ENCODE assay signal across 13 cellular contexts in genomic region chr2:146077156-146077555, GRCh38.
DNase-seq lines count a peak whose midpoint lies in the region; ATAC-seq and TF ChIP-seq lines count a peak whose summit lies in the region.
"Had no signal": no experiment of that assay in that cellular context is flagged by ENCODE, and none has a peak within 500 bp of the region (broad histone marks: within the 10 kb centered on the region; RNA-seq: fewer than 3 reads in every experiment).

No MANE protein-coding gene starts in this region.

- no peak overlapping the region for H4K5ac ChIP-seq in IMR-90 (ENCODE audit: low read depth, low read length)

- dilution Hi-C loops in IMR-90 (cut with HindIII; ENCODE audit: low sequenced_read_pairs, unreplicated experiment): no loop called here

- no peak overlapping the region for H2BK5ac ChIP-seq in IMR-90 (ENCODE audit: low read depth, low read length, poor library complexity, severe bottlenecking)

- no peaks in the 10 kb centered on the region for H3K9me3 ChIP-seq in IMR-90 (ENCODE audit: control insufficient read depth, insufficient read depth, low read length)
- H3K9me3 ChIP-seq: BLaER1 treated with 17β-estradiol and CSF1 and Interleukin-3, amounts not matched to agents 10 nM and 100 nM; HAP-1 had no signal

- CTCF ChIA-PET in IMR-90 (lab: Yijun Ruan, JAX): no interaction called here

- no peak overlapping the region for H2BK20ac ChIP-seq in IMR-90 (ENCODE audit: low read depth, low read length)

- no peak for TF ChIP-seq RAD21 in IMR-90 (IDR thresholded peaks at IDR 0.05; ENCODE audit: low read length)

- POLR2A ChIA-PET in IMR-90 (lab: Charles Lee; ENCODE audit: unreplicated experiment): no interaction called here

- no TSS peak for BruUV-seq in IMR-90 (replicated peaks; lab: Mats Ljungman, UMichigan)

- in situ Hi-C loops in IMR-90 (cut with MboI; ENCODE audit: low sequenced_read_pairs): no loop called here

- H4K20me1 ChIP-seq in IMR-90 (ENCODE audit: insufficient read depth, low read length): no peaks in the 10 kb centered on the region
- H4K20me1 ChIP-seq: BLaER1 treated with 17β-estradiol and CSF1 and Interleukin-3, amounts not matched to agents 10 nM and 100 nM had no signal

- TF ChIP-seq POLR2A in IMR-90 (IDR thresholded peaks at IDR 0.05; ENCODE audit: low read depth, low read length): no peak

- peak; percentile 43 for DNase-seq in EH (ENCODE audit: low read depth)
- DNase-seq in IMR-90: peak; percentile 25
- DNase-seq in epithelial cell of esophagus (ENCODE audit: low read depth): peak; percentile 24
- DNase-seq in iris pigment epithelial cell (ENCODE audit: low read depth): peak; percentile 4
- no peak for DNase-seq in NCI-H774 (lab: John Stamatoyannopoulos, UW)
- no peak for DNase-seq in activated CD4-positive, alpha-beta T cell treated with anti-CD3 and anti-CD28 coated beads, Interleukin-2, amount 50 U/mL, for 4 hours
- no peak for DNase-seq in GF-D8 (lab: John Stamatoyannopoulos, UW)
- DNase-seq: 8988T; AML-193; CD4-positive, CD25-positive, alpha-beta regulatory T cell; DMS53 had no signal

- no peak overlapping the region for H2BK15ac ChIP-seq in IMR-90 (ENCODE audit: low read depth, low read length)

- H3K18ac ChIP-seq in IMR-90 (ENCODE audit: low read depth, low read length): no peak overlapping the region

- H2AFZ ChIP-seq in IMR-90 (replicated peaks; ENCODE audit: low read length, poor library complexity): no peak overlapping the region

- H3K23ac ChIP-seq in IMR-90 (ENCODE audit: low read depth, low read length): no peak overlapping the region

- no peak overlapping the region for H3K56ac ChIP-seq in IMR-90 (ENCODE audit: extremely low read depth, insufficient read depth, low read length)

- no peak overlapping the region for H3K14ac ChIP-seq in IMR-90 (replicated peaks; ENCODE audit: low read depth, low read length)

- no peak for TF ChIP-seq CTCF in IMR-90 (conservative IDR thresholded peaks at IDR 0.05; ENCODE audit: low read depth, low read length)
- no peak for TF ChIP-seq CTCF in epithelial cell of esophagus (IDR thresholded peaks at IDR 0.05; ENCODE audit: insufficient read depth, low read depth, low read length, missing control alignments)

- no peak overlapping the region for H2AK5ac ChIP-seq in IMR-90 (ENCODE audit: low read depth, low read length)

- no CpG with 5 or more reads among the region's 1 CpG for WGBS in IMR-90 (ENCODE audit: extremely low coverage in 2 of 2, insufficient read length in 1 of 2), 2 experiments

- no peak overlapping the region for H4K8ac ChIP-seq in IMR-90 (ENCODE audit: low read depth in 2 of 2, low read length in 2 of 2)

- no peaks in the 10 kb centered on the region for H3K4me1 ChIP-seq in IMR-90 (ENCODE audit: control insufficient read depth, insufficient read depth, low read length)
- H3K4me1 ChIP-seq: BLaER1 treated with 17β-estradiol and CSF1 and Interleukin-3, amounts not matched to agents 10 nM and 100 nM had no signal

- H3K27me3 ChIP-seq in IMR-90 (ENCODE audit: control insufficient read depth, insufficient read depth, low read length): no peaks in the 10 kb centered on the region
- H3K27me3 ChIP-seq: BLaER1 treated with 17β-estradiol and CSF1 and Interleukin-3, amounts not matched to agents 10 nM and 100 nM had no signal

- no peak overlapping the region for H3K27ac ChIP-seq in IMR-90 (ENCODE audit: insufficient read depth, low read length)
- H3K27ac ChIP-seq: BLaER1 treated with 17β-estradiol and CSF1 and Interleukin-3, amounts not matched to agents 10 nM and 100 nM had no signal

- no peak overlapping the region for H3K4me2 ChIP-seq in IMR-90 (ENCODE audit: low read depth, low read length)
- H3K4me2 ChIP-seq: BLaER1 treated with 17β-estradiol and CSF1 and Interleukin-3, amounts not matched to agents 10 nM and 100 nM had no signal

- no peak overlapping the region for H2BK120ac ChIP-seq in IMR-90 (ENCODE audit: low read depth, low read length)

- no peaks in the 10 kb centered on the region for H3K79me1 ChIP-seq in IMR-90 (ENCODE audit: low read depth in 1 of 2, low read length in 2 of 2)

- no peaks in the 10 kb centered on the region for H3K9me1 ChIP-seq in IMR-90 (ENCODE audit: insufficient read depth, low read length)

- intact Hi-C loops in IMR-90 (cut with micrococcal nuclease): no loop called here

- no peak overlapping the region for H4K91ac ChIP-seq in IMR-90 (ENCODE audit: insufficient read depth, low read depth, low read length)

- no peak overlapping the region for H3K9ac ChIP-seq in IMR-90 (ENCODE audit: low read depth, low read length)
- H3K9ac ChIP-seq: BLaER1 treated with 17β-estradiol and CSF1 and Interleukin-3, amounts not matched to agents 10 nM and 100 nM had no signal

- no peak overlapping the region for H3K4me3 ChIP-seq in IMR-90 (ENCODE audit: insufficient read depth, low read depth, low read length)
- no peak overlapping the region for H3K4me3 ChIP-seq in epithelial cell of esophagus (ENCODE audit: low read length)
- H3K4me3 ChIP-seq: BLaER1 treated with 17β-estradiol and CSF1 and Interleukin-3, amounts not matched to agents 10 nM and 100 nM; HAP-1 had no signal

- no peak for ATAC-seq in IMR-90 (ENCODE audit: low read depth)

- H3K4ac ChIP-seq in IMR-90 (ENCODE audit: low read depth, low read length): no peak overlapping the region

- H2AK9ac ChIP-seq in IMR-90 (replicated peaks; ENCODE audit: low read depth, low read length, poor library complexity): no peak overlapping the region

- H3K36me3 ChIP-seq in IMR-90 (ENCODE audit: control insufficient read depth, insufficient read depth, low read length): no peaks in the 10 kb centered on the region
- H3K36me3 ChIP-seq: BLaER1 treated with 17β-estradiol and CSF1 and Interleukin-3, amounts not matched to agents 10 nM and 100 nM; HAP-1 had no signal

TF ChIP-seq in IMR-90, 13 proteins besides CTCF, POLR2A, EP300 and RAD21:
- TF ChIP-seq NFE2L2 (IDR thresholded peaks at IDR 0.05; ENCODE audit: low read depth, low read length) (no peak), RCOR1 (IDR thresholded peaks at IDR 0.05; ENCODE audit: insufficient replicate concordance, low read length) (no peak), CHD1 (IDR thresholded peaks at IDR 0.05; ENCODE audit: low read depth, low read length) (no peak), USF2 (IDR thresholded peaks at IDR 0.05; ENCODE audit: low read depth, low read length) (no peak), MXI1 (IDR thresholded peaks at IDR 0.05; ENCODE audit: borderline replicate concordance, low read depth, low read length) (no peak), CEBPB (IDR thresholded peaks at IDR 0.05; ENCODE audit: low read depth, low read length) (no peak), RFX5 (IDR thresholded peaks at IDR 0.05; ENCODE audit: low read depth, low read length) (no peak), MAZ (IDR thresholded peaks at IDR 0.05; ENCODE audit: borderline replicate concordance, low read depth, low read length) (no peak), FOS (IDR thresholded peaks at IDR 0.05; ENCODE audit: low read depth, low read length) (no peak), MAFK (IDR thresholded peaks at IDR 0.05; ENCODE audit: low read depth, low read length) (no peak), SMC3 (IDR thresholded peaks at IDR 0.05; ENCODE audit: low read depth, low read length) (no peak), BHLHE40 (IDR thresholded peaks at IDR 0.05; ENCODE audit: low read depth, low read length) (no peak)
- TF ChIP-seq, protein P1, sequence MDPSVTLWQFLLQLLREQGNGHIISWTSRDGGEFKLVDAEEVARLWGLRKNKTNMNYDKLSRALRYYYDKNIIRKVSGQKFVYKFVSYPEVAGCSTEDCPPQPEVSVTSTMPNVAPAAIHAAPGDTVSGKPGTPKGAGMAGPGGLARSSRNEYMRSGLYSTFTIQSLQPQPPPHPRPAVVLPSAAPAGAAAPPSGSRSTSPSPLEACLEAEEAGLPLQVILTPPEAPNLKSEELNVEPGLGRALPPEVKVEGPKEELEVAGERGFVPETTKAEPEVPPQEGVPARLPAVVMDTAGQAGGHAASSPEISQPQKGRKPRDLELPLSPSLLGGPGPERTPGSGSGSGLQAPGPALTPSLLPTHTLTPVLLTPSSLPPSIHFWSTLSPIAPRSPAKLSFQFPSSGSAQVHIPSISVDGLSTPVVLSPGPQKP (IDR thresholded peaks at IDR 0.05; ENCODE audit: borderline replicate concordance, low read depth, low read length): no peak
TF ChIP-seq in IMR-90: peak in this region for 0.

Comparison
In these comparisons a context has a peak if more than half of its experiments do, and no peak if none do; other contexts are left out.
1. DNase-seq: peak in EH (single experiment), IMR-90 (single experiment), epithelial cell of esophagus (single experiment) and iris pigment epithelial cell (single experiment); none in NCI-H774 (single experiment), activated CD4-positive, alpha-beta T cell treated with anti-CD3 and anti-CD28 coated beads, Interleukin-2, amount 50 U/mL, for 4 hours (0 of 2) and GF-D8 (single experiment).